1 cellular context compared by ENCODE assay signal in the genomic region with DNA sequence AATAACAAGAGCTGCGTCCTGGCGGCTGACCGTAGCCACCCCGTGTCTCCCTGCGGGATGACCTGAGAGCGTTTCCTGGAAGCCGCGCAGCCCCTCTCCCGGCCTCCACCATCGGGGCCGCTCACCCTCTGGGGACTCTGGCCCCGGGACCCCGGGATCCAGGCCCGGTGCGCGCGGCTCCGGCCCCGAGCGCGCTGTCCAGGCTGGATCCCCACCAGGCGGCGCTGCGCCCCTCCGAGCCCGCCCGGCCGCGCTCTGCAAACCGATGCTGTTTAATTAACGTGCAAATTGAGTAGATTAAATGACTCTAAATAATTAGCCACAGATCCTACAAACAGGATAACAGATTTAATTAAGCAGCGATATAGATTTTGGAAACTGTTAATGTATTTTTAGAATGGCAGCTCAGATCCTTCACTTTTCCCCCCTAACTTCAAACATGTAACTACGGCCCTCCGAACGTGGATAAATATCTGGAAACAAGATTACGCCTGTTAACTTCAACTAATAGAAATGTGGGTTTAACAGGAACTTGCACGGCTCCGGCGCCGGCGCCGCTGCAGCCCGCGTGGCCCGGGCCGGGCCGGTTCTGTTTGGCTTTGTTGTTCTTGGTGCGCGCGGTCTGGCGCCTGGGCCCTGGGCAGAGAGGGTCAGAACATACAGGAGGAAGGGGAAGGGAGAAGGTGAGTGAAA.
TF ChIP-seq lines count a peak whose summit lies in the region.

No MANE protein-coding gene starts in this region.

TF ChIP-seq in HepG2, 621 proteins besides CTCF, POLR2A, EP300 and RAD21 (continued from another document):
- TF ChIP-seq, protein P1, sequence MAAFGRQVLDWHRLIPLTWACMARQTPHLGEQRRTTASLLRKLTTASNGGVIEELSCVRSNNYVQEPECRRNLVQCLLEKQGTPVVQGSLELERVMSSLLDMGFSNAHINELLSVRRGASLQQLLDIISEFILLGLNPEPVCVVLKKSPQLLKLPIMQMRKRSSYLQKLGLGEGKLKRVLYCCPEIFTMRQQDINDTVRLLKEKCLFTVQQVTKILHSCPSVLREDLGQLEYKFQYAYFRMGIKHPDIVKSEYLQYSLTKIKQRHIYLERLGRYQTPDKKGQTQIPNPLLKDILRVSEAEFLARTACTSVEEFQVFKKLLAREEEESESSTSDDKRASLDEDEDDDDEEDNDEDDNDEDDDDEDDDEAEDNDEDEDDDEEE (CRISPR knock-in tag; IDR thresholded peaks at IDR 0.05) = no peak
- TF ChIP-seq, protein P2, sequence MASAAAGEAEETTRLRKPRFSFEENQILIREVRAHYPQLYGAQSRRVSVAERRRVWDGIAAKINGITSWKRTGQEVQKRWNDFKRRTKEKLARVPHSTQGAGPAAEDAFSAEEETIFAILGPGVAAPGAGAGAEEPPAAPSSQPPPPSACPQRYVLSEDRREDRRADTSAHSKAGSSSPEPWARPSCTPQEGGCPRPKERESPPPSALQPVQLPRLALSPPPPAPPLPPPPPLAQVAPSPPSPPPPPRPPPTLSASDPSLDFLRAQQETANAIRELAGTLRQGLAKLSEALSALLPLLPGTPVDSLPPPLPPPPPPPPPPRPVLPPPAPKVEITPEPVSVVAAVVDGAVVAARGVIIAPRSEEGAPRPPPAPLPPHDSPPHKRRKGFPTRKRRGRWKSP (CRISPR knock-in tag; IDR thresholded peaks at IDR 0.05) = no peak
- TF ChIP-seq ZNF142 (CRISPR knock-in tag; IDR thresholded peaks at IDR 0.05) (0 out of 2 replicates have a peak, but pooled peaks have one; percentile 50), GLMP (CRISPR knock-in tag; IDR thresholded peaks at IDR 0.05; ENCODE audit: borderline replicate concordance) (no peak), SP4 (CRISPR knock-in tag; IDR thresholded peaks at IDR 0.05) (no peak), ZNF280D (CRISPR knock-in tag; IDR thresholded peaks at IDR 0.05) (no peak), ZNF296 (CRISPR knock-in tag; conservative IDR thresholded peaks at IDR 0.05) (no peak)
- TF ChIP-seq, protein P3, sequence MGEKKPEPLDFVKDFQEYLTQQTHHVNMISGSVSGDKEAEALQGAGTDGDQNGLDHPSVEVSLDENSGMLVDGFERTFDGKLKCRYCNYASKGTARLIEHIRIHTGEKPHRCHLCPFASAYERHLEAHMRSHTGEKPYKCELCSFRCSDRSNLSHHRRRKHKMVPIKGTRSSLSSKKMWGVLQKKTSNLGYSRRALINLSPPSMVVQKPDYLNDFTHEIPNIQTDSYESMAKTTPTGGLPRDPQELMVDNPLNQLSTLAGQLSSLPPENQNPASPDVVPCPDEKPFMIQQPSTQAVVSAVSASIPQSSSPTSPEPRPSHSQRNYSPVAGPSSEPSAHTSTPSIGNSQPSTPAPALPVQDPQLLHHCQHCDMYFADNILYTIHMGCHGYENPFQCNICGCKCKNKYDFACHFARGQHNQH (CRISPR knock-in tag; IDR thresholded peaks at IDR 0.05) = no peak
